In genomic region chr17:28716740-28717577, GRCh38 we compare ENCODE assay signal across 6 cellular contexts. TPM values are rescaled to one million over a fixed set of nuclear protein-coding genes. Genes with fewer than 3 reads are reported as not detected.
DNase-seq lines count a peak whose midpoint lies in the region; ATAC-seq and TF ChIP-seq lines count a peak whose summit lies in the region.

No MANE protein-coding gene starts in this region.

- TF ChIP-seq POLR2A in right lobe of liver (IDR thresholded peaks at IDR 0.05) = no peak

- ATAC-seq in WTC11 (no peak), right lobe of liver (no peak), GM21526 (IDR thresholded peaks at IDR 0.05; ENCODE audit: low FRiP score, unreplicated experiment) (no peak), HG02973 (IDR thresholded peaks at IDR 0.05; ENCODE audit: unreplicated experiment) (no peak)

- H3K4me1 ChIP-seq in right lobe of liver = peaks cover 0 to 20% (median 7%) of the 10 kb centered on the region in 4 donors

- H3K36me3 ChIP-seq in BJ (ENCODE audit: control insufficient read depth, insufficient read depth, low read length) (peaks cover 22% of the 10 kb centered on the region), right lobe of liver (peaks cover 0 to 12% (median 4%) of the 10 kb centered on the region in 4 donors)

- H3K4me3 ChIP-seq in BJ (ENCODE audit: low read depth, low read length) (peak overlapping the region; percentile 55), right lobe of liver (peak overlapping the region; percentile 41 to 44 (median 41))

- peak overlapping the region; percentile 100 for H3K4me3 Mint-ChIP-seq in WTC11

- TF ChIP-seq CTCF in BJ (IDR thresholded peaks at IDR 0.05; ENCODE audit: insufficient read depth, low read depth, low read length) (no peak), WTC11 (IDR thresholded peaks at IDR 0.05) (no peak), right lobe of liver (IDR thresholded peaks at IDR 0.05) (no peak)

- H3K27ac ChIP-seq in right lobe of liver = peak overlapping the region; percentile 47 to 59 (median 51)

- H3K27me3 ChIP-seq in BJ (ENCODE audit: control insufficient read depth, insufficient read depth, low read length) (no peaks in the 10 kb centered on the region), right lobe of liver (no peaks in the 10 kb centered on the region)

- DNase-seq in BJ (ENCODE audit: low read depth) (no peak), WTC11 (ENCODE audit: low spot score) (peak; percentile 55), right lobe of liver (peak in 1 of 3 donors; percentile 49), LoVo (ENCODE audit: low spot score) (no peak)

- H3K9me3 Mint-ChIP-seq in WTC11 = no peaks in the 10 kb centered on the region

- H3K27me3 Mint-ChIP-seq in WTC11 (ENCODE audit: low read depth) = no peaks in the 10 kb centered on the region

- no peaks in the 10 kb centered on the region for H3K9me3 ChIP-seq in right lobe of liver

- POLR2A ChIA-PET in BJ (lab: Charles Lee) = no interaction called here
- POLR2A ChIA-PET in WTC11 (lab: Charles Lee) = interaction anchor here (1.1 to 1.7 kb wide), 2 partner anchors 10 to 72 kb away, joined by 4 to 10 read pairs; partner anchors contain the start of gene BLTP2

- 13% methylated on average over 3 of the region's 63 CpGs for WGBS in right lobe of liver (ENCODE audit: insufficient coverage, low coverage, low lambda C conversion rate, missing lambda C conversion rate)

- H3K27ac Mint-ChIP-seq in WTC11 = no peak overlapping the region

- intact Hi-C loops in right lobe of liver (cut with DNase I) = no loop called here

- H3K4me1 Mint-ChIP-seq in WTC11 = peaks cover 44% of the 10 kb centered on the region

- CTCF ChIA-PET in BJ (lab: Yijun Ruan, JAX) = interaction anchor here (1.1 to 4.5 kb wide), 3 partner anchors 10 to 47 kb away, joined by 3 to 21 read pairs (median 5); partner anchors contain the start of gene TLCD1
- CTCF ChIA-PET in WTC11 (lab: Charles Lee) = interaction anchor here (0.8 to 1.4 kb wide), 4 partner anchors 10 to 237 kb away, joined by 4 to 14 read pairs (median 4); partner anchors contain the start of genes BLTP2, NEK8 and TLCD1

- peaks cover 43% of the 10 kb centered on the region for H3K36me3 Mint-ChIP-seq in WTC11

TF ChIP-seq in WTC11, 78 proteins besides CTCF, POLR2A, EP300 and RAD21:
- TF ChIP-seq, protein P1, sequence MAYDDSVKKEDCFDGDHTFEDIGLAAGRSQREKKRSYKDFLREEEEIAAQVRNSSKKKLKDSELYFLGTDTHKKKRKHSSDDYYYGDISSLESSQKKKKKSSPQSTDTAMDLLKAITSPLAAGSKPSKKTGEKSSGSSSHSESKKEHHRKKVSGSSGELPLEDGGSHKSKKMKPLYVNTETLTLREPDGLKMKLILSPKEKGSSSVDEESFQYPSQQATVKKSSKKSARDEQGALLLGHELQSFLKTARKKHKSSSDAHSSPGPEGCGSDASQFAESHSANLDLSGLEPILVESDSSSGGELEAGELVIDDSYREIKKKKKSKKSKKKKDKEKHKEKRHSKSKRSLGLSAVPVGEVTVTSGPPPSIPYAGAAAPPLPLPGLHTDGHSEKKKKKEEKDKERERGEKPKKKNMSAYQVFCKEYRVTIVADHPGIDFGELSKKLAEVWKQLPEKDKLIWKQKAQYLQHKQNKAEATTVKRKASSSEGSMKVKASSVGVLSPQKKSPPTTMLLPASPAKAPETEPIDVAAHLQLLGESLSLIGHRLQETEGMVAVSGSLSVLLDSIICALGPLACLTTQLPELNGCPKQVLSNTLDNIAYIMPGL (CRISPR knock-in tag; IDR thresholded peaks at IDR 0.05) = peak; percentile 61; the same call in 1 of the 2 replicates
- TF ChIP-seq GRHL2 (CRISPR knock-in tag; IDR thresholded peaks at IDR 0.05; ENCODE audit: insufficient replicate concordance, severe bottlenecking) (no peak), CBFB (CRISPR knock-in tag; IDR thresholded peaks at IDR 0.05; ENCODE audit: low read depth) (peak; percentile 22; the same call in 1 of the 2 replicates), USF2 (CRISPR knock-in tag; IDR thresholded peaks at IDR 0.05) (peak; percentile 3; the same call in 1 of the 2 replicates), USF1 (CRISPR knock-in tag; IDR thresholded peaks at IDR 0.05) (no peak), CREB1 (CRISPR knock-in tag; IDR thresholded peaks at IDR 0.05) (no peak), ZBTB21 (CRISPR knock-in tag; IDR thresholded peaks at IDR 0.05; ENCODE audit: borderline replicate concordance) (0 out of 2 replicates have a peak, but pooled peaks have one; percentile 15), FOXP1 (CRISPR knock-in tag; IDR thresholded peaks at IDR 0.05; ENCODE audit: borderline replicate concordance) (0 out of 2 replicates have a peak, but pooled peaks have one; percentile 11)
- TF ChIP-seq, protein P2, sequence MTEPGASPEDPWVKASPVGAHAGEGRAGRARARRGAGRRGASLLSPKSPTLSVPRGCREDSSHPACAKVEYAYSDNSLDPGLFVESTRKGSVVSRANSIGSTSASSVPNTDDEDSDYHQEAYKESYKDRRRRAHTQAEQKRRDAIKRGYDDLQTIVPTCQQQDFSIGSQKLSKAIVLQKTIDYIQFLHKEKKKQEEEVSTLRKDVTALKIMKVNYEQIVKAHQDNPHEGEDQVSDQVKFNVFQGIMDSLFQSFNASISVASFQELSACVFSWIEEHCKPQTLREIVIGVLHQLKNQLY (CRISPR knock-in tag; IDR thresholded peaks at IDR 0.05) = 0 out of 2 replicates have a peak, but pooled peaks have one; percentile 10
TF ChIP-seq in WTC11: peak in this region for 6.

RNA-seq across cellular contexts. Expression of gene RAB34, which starts 0.7 kb away (rescaled TPM):
- 307 and 473 TPM in 2 replicates for polyA plus RNA-seq in BJ (2011; rRNA removed)
- 192 and 265 TPM in 2 replicates for polyA minus RNA-seq in BJ (2011; rRNA and poly(A)+ RNA removed)
- total RNA-seq in WTC11 (2021) (153 to 181 TPM (median 162 TPM) in 3 replicates), right lobe of liver (10 to 100 TPM in 1 of 6 experiments, 1 to 10 TPM in 5; 2.5 to 12.5 (median 4.7) TPM)

RNA-seq across cellular contexts. Expression of gene RPL23A, which starts 2.8 kb away (rescaled TPM):
- polyA plus RNA-seq in BJ (2011; rRNA removed) = 486 and 1,227 TPM in 2 replicates
- 443 and 501 TPM in 2 replicates for polyA minus RNA-seq in BJ (2011; rRNA and poly(A)+ RNA removed)
- 1,832 to 2,055 TPM (median 2,048 TPM) in 3 replicates for total RNA-seq in WTC11 (2021)
- 100 to 1,000 TPM; 212 to 464 (median 362) TPM for total RNA-seq in right lobe of liver

RNA-seq across cellular contexts. Expression of gene PROCA1, which starts 5.3 kb away (rescaled TPM):
- polyA plus RNA-seq in BJ (2011; rRNA removed) = 0.71 and 0.99 TPM in 2 replicates
- 0.57 and 2.7 TPM in 2 replicates for polyA minus RNA-seq in BJ (2011; rRNA and poly(A)+ RNA removed)
- total RNA-seq in WTC11 (2021) = 28.4 to 33.9 TPM (median 31.7 TPM) in 3 replicates
- under 1 TPM in 5 of 6 experiments, not detected in 1; 0.18 to 0.97 (median 0.54) TPM for total RNA-seq in right lobe of liver

RNA-seq across cellular contexts. Expression of gene TLCD1, which starts 9.1 kb away (rescaled TPM):
- polyA plus RNA-seq in BJ (2011; rRNA removed) = 9.4 and 9.8 TPM in 2 replicates
- polyA minus RNA-seq in BJ (2011; rRNA and poly(A)+ RNA removed) = 4.2 and 5.6 TPM in 2 replicates
- total RNA-seq in WTC11 (2021) (36.0 to 41.2 TPM (median 36.5 TPM) in 3 replicates), right lobe of liver (10 to 100 TPM in 1 of 6 experiments, 1 to 10 TPM in 5; 2.9 to 11.0 (median 7.0) TPM)

RNA-seq across cellular contexts. Expression of gene NEK8, which starts 11.6 kb away (rescaled TPM):
- polyA plus RNA-seq in BJ (2011; rRNA removed) = 3.8 and 5.3 TPM in 2 replicates
- 3.4 and 6.9 TPM in 2 replicates for polyA minus RNA-seq in BJ (2011; rRNA and poly(A)+ RNA removed)
- 17.9 to 25.0 TPM (median 18.6 TPM) in 3 replicates for total RNA-seq in WTC11 (2021)
- total RNA-seq in right lobe of liver = 1 to 10 TPM; 1.6 to 5.4 (median 3.2) TPM

Comparison
In these comparisons a context has a peak if more than half of its experiments do, and no peak if none do; other contexts are left out.
1. RNA of gene RAB34, which starts 0.7 kb away (total RNA-seq): 153 to 181 TPM in WTC11; 2.5 to 12.5 TPM in right lobe of liver; every median in the first group is over 10 times any median in the second.
2. RNA of gene PROCA1, which starts 5.3 kb away (total RNA-seq): 28.4 to 33.9 TPM in WTC11; 0.18 to 0.97 TPM in right lobe of liver; every median in the first group is over 10 times any median in the second.